17 cellular contexts compared by ENCODE assay signal in genomic region chrX:151098996-151099395, GRCh38.
"Had no signal": no experiment of that assay in that cellular context is flagged by ENCODE, and none has a peak within 500 bp of the region (broad histone marks: within the 10 kb centered on the region; RNA-seq: fewer than 3 reads in every experiment).

No MANE protein-coding gene starts in this region.

- H3K27ac Mint-ChIP-seq: activated CD8-positive, alpha-beta memory T cell treated with anti-CD3 and anti-CD28 coated beads, Interleukin-2, amount 10 ng/mL, durations not matched to agents 7 days and 5 days; activated naive CD8-positive, alpha-beta T cell; activated T-cell treated with anti-CD3 and anti-CD28 coated beads, Interleukin-2, amount 50 U/mL, for 24 hours; endodermal cell; natural killer cell; stimulated activated effector memory CD8-positive, alpha-beta T cell treated with anti-CD3 and anti-CD28 coated beads, Interleukin-12 subunit alpha, Interleukin-12 subunit beta, amount 100 ng/mL, for 72 hours had no signal

- DNase-seq: activated CD4-positive, alpha-beta T cell treated with anti-CD3 and anti-CD28 coated beads, Interleukin-2, amount 50 U/mL, for 48 hours; activated CD8-positive, alpha-beta memory T cell treated with anti-CD3 and anti-CD28 coated beads, Interleukin-2, amount 10 ng/mL, durations not matched to agents 7 days and 5 days; activated gamma-delta T cell; activated T-cell treated with anti-CD3 and anti-CD28 coated beads, Interleukin-2, amount 50 U/mL, for 24 hours; brain microvascular endothelial cell; endodermal cell; hippocampal formation; left cardiac atrium; natural killer cell; nucleus accumbens; T-helper 1 cell had no signal

- H3K36me3 ChIP-seq: brain microvascular endothelial cell, right atrium auricular region, tibial nerve had no signal

- H3K27me3 ChIP-seq: brain microvascular endothelial cell, right atrium auricular region, tibial nerve had no signal

- H3K4me3 ChIP-seq: lung, right atrium auricular region, smooth muscle cell, tibial nerve had no signal

- H3K27ac ChIP-seq: brain microvascular endothelial cell, right atrium auricular region, tibial nerve had no signal

- H3K9me3 Mint-ChIP-seq: activated T-cell treated with anti-CD3 and anti-CD28 coated beads, Interleukin-2, amount 50 U/mL, for 24 hours; natural killer cell; stimulated activated effector memory CD8-positive, alpha-beta T cell treated with anti-CD3 and anti-CD28 coated beads, Interleukin-12 subunit alpha, Interleukin-12 subunit beta, amount 100 ng/mL, for 72 hours had no signal

- H3K4me1 ChIP-seq: right atrium auricular region, tibial nerve had no signal

- H3K36me3 Mint-ChIP-seq: activated CD8-positive, alpha-beta memory T cell treated with anti-CD3 and anti-CD28 coated beads, Interleukin-2, amount 10 ng/mL, durations not matched to agents 7 days and 5 days; activated naive CD8-positive, alpha-beta T cell; natural killer cell; stimulated activated effector memory CD8-positive, alpha-beta T cell treated with anti-CD3 and anti-CD28 coated beads, Interleukin-12 subunit alpha, Interleukin-12 subunit beta, amount 100 ng/mL, for 72 hours had no signal

- H3K4me1 Mint-ChIP-seq: natural killer cell had no signal

- H3K9me3 ChIP-seq: right atrium auricular region, tibial nerve had no signal

- ATAC-seq: activated CD8-positive, alpha-beta memory T cell treated with anti-CD3 and anti-CD28 coated beads, Interleukin-2, amount 10 ng/mL, durations not matched to agents 7 days and 5 days; left cardiac atrium; natural killer cell; stimulated activated effector memory CD8-positive, alpha-beta T cell treated with anti-CD3 and anti-CD28 coated beads, Interleukin-12 subunit alpha, Interleukin-12 subunit beta, amount 100 ng/mL, for 72 hours had no signal

- H3K4me3 Mint-ChIP-seq: activated CD8-positive, alpha-beta memory T cell treated with anti-CD3 and anti-CD28 coated beads, Interleukin-2, amount 10 ng/mL, durations not matched to agents 7 days and 5 days; activated naive CD8-positive, alpha-beta T cell; activated T-cell treated with anti-CD3 and anti-CD28 coated beads, Interleukin-2, amount 50 U/mL, for 24 hours; endodermal cell; natural killer cell; stimulated activated effector memory CD8-positive, alpha-beta T cell treated with anti-CD3 and anti-CD28 coated beads, Interleukin-12 subunit alpha, Interleukin-12 subunit beta, amount 100 ng/mL, for 72 hours had no signal
